ENCODE assay signal across 8 cellular contexts in the genomic region with DNA sequence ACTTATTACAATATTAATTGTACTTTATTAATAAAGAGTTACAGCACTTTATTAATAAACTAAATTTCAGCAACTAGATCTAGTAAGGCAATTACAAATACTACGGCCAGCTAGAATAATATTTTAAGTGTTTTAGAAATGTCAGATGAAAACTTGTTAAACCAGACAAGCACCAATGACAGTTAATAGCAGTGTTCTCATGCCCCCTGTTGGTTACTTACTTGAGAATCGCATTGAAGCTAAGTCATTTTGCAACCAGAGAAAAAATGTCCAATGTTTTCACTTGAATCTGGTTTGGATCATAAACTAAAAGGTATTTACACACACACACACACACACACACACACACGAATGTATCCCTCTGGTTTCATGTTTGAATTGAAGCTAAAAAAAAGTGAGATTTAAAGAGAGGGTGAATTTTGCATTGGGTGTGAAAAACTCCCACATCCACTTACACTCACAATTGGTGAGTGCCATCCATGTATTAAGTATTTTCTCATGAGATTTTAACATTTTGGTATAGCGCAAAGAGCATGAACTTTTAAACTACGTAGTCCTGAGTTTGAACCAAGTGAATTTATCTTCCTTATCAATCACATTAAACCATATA.
DNase-seq lines count a peak whose midpoint lies in the region; ATAC-seq and TF ChIP-seq lines count a peak whose summit lies in the region.

No MANE protein-coding gene starts in this region.

- no peak overlapping the region for H2AFZ ChIP-seq in mammary epithelial cell (ENCODE audit: low read depth, low read length)

- H3K36me3 ChIP-seq in heart right ventricle, result no peaks in the 10 kb centered on the region
- no peaks in the 10 kb centered on the region for H3K36me3 ChIP-seq in mammary epithelial cell (ENCODE audit: insufficient read depth, low read length)

- H3K27ac ChIP-seq in heart right ventricle (no peak overlapping the region), mammary epithelial cell (ENCODE audit: insufficient read depth, low read depth, low read length) (no peak overlapping the region)

- no peak overlapping the region for H3K9ac ChIP-seq in mammary epithelial cell (ENCODE audit: insufficient read depth, low read length)

- H3K27me3 ChIP-seq in heart right ventricle, result peaks cover 0 to 4% (median 0%) of the 10 kb centered on the region in 7 donors
- peaks cover 2% of the 10 kb centered on the region for H3K27me3 ChIP-seq in mammary epithelial cell (ENCODE audit: insufficient read depth, low read length)

- no peak overlapping the region for H3K27ac Mint-ChIP-seq in nephron progenitor cell
- H3K27ac Mint-ChIP-seq in activated T-helper 2 cell treated with anti-CD3 and anti-CD28 coated beads, Interferon-gamma antibody, Interleukin-2, Interleukin-4, amounts not matched to agents 10 μg/mL and 5 μg/mL and 100 μg/mL, durations not matched to agents 14 hours and 24 hours and 36 hours, result no peak overlapping the region

- in situ Hi-C loops in mammary epithelial cell (cut with MboI; ENCODE audit: low sequenced_read_pairs in 2 of 2), result loop anchor here in 1 of 2 donors (25.0 kb wide), 1 partner anchor 1020 kb away; no protein-coding TSS in a partner anchor

- TF ChIP-seq CTCF in heart right ventricle (IDR thresholded peaks at IDR 0.05), result peak in 7 of 9 donors; percentile 9 to 46 (median 34)
- TF ChIP-seq CTCF in mammary epithelial cell (conservative IDR thresholded peaks at IDR 0.05 in 1 of 2, IDR thresholded peaks at IDR 0.05 in 1 of 2; ENCODE audit: extremely low read depth in 1 of 2, insufficient read depth in 1 of 2, low read depth in 1 of 2, low read length in 2 of 2), result peak; percentile 51 to 70
- TF ChIP-seq CTCF in nephron progenitor cell (IDR thresholded peaks at IDR 0.05), result peak; percentile 52

- no TSS peak for BruUV-seq in mammary epithelial cell (replicated peaks; lab: Mats Ljungman, UMichigan)

- CTCF ChIA-PET in mammary epithelial cell (lab: Charles Lee; ENCODE audit: low non-redundant PET), result interaction anchor here (0.7 kb wide), 1 partner anchor 220 kb away, joined by 3 read pairs; no protein-coding TSS in a partner anchor

- dilution Hi-C loops in mammary epithelial cell (cut with HindIII; ENCODE audit: low sequenced_read_pairs), result no loop called here

- no peaks in the 10 kb centered on the region for H3K27me3 Mint-ChIP-seq in nephron progenitor cell (ENCODE audit: low read depth, poor library complexity)
- no peaks in the 10 kb centered on the region for H3K27me3 Mint-ChIP-seq in activated T-helper 2 cell treated with anti-CD3 and anti-CD28 coated beads, Interferon-gamma antibody, Interleukin-2, Interleukin-4, amounts not matched to agents 10 μg/mL and 5 μg/mL and 100 μg/mL, durations not matched to agents 14 hours and 24 hours and 36 hours (ENCODE audit: low read depth)

- no peaks in the 10 kb centered on the region for H3K9me3 Mint-ChIP-seq in nephron progenitor cell
- no peaks in the 10 kb centered on the region for H3K9me3 Mint-ChIP-seq in activated T-helper 2 cell treated with anti-CD3 and anti-CD28 coated beads, Interferon-gamma antibody, Interleukin-2, Interleukin-4, amounts not matched to agents 10 μg/mL and 5 μg/mL and 100 μg/mL, durations not matched to agents 14 hours and 24 hours and 36 hours

- H3K4me1 ChIP-seq in heart right ventricle (no peaks in the 10 kb centered on the region), mammary epithelial cell (ENCODE audit: insufficient read depth, low read length) (no peaks in the 10 kb centered on the region)

- 30 to 33% methylated on average over 5 of the region's 5 CpGs for WGBS in heart right ventricle, 2 donors
- WGBS in mammary epithelial cell (ENCODE audit: low coverage, missing lambda C conversion rate), result 0% methylated on average over 5 of the region's 5 CpGs

- no peaks in the 10 kb centered on the region for H3K79me2 ChIP-seq in mammary epithelial cell (ENCODE audit: insufficient read depth, low read length)

- ATAC-seq in heart right ventricle (no peak), Right ventricle myocardium inferior (no peak), GM21515 (IDR thresholded peaks at IDR 0.05; ENCODE audit: unreplicated experiment) (no peak)

- H3K9me3 ChIP-seq in heart right ventricle (no peaks in the 10 kb centered on the region), mammary epithelial cell (replicated peaks; ENCODE audit: insufficient read depth, low read length) (no peaks in the 10 kb centered on the region)

- no peak overlapping the region for H3K4me2 ChIP-seq in mammary epithelial cell (ENCODE audit: insufficient read depth, low read depth, low read length)

- H4K20me1 ChIP-seq in mammary epithelial cell (ENCODE audit: insufficient read depth, low read length), result no peaks in the 10 kb centered on the region

- no peaks in the 10 kb centered on the region for H3K4me1 Mint-ChIP-seq in nephron progenitor cell
- no peaks in the 10 kb centered on the region for H3K4me1 Mint-ChIP-seq in activated T-helper 2 cell treated with anti-CD3 and anti-CD28 coated beads, Interferon-gamma antibody, Interleukin-2, Interleukin-4, amounts not matched to agents 10 μg/mL and 5 μg/mL and 100 μg/mL, durations not matched to agents 14 hours and 24 hours and 36 hours (ENCODE audit: low read depth)

- H3K4me3 ChIP-seq in heart right ventricle, result no peak overlapping the region
- no peak overlapping the region for H3K4me3 ChIP-seq in mammary epithelial cell (replicated peaks in 1 of 3; ENCODE audit: insufficient read depth in 1 of 3, low read depth in 2 of 3, low read length in 3 of 3)

- no peak for DNase-seq in heart right ventricle
- DNase-seq in Right ventricle myocardium inferior (ENCODE audit: missing footprints), result no peak
- peak; percentile 41 for DNase-seq in NCI-H460 (ENCODE audit: extremely low read depth, low read depth)
- DNase-seq in mammary epithelial cell, result peak; percentile 36
- peak; percentile 4 for DNase-seq in nephron progenitor cell
- no peak for DNase-seq in activated T-helper 2 cell treated with anti-CD3 and anti-CD28 coated beads, Interferon-gamma antibody, Interleukin-2, Interleukin-4, amounts not matched to agents 10 μg/mL and 5 μg/mL and 100 μg/mL, durations not matched to agents 14 hours and 24 hours and 36 hours (ENCODE audit: low spot score)
- DNase-seq in stimulated activated CD4-positive, alpha-beta T cell treated with anti-CD3 and anti-CD28 coated beads, Interleukin-2, amount 100 ng/mL, for 48 hours, result no peak

- no peak overlapping the region for H3K4me3 Mint-ChIP-seq in nephron progenitor cell
- H3K4me3 Mint-ChIP-seq in activated T-helper 2 cell treated with anti-CD3 and anti-CD28 coated beads, Interferon-gamma antibody, Interleukin-2, Interleukin-4, amounts not matched to agents 10 μg/mL and 5 μg/mL and 100 μg/mL, durations not matched to agents 14 hours and 24 hours and 36 hours (ENCODE audit: low read depth), result no peak overlapping the region

- no peaks in the 10 kb centered on the region for H3K36me3 Mint-ChIP-seq in nephron progenitor cell (ENCODE audit: low read depth)
- H3K36me3 Mint-ChIP-seq in activated T-helper 2 cell treated with anti-CD3 and anti-CD28 coated beads, Interferon-gamma antibody, Interleukin-2, Interleukin-4, amounts not matched to agents 10 μg/mL and 5 μg/mL and 100 μg/mL, durations not matched to agents 14 hours and 24 hours and 36 hours (ENCODE audit: low read depth), result no peaks in the 10 kb centered on the region

- intact Hi-C loops in heart right ventricle (cut with DNase I), result no loop called here
- intact Hi-C loops in Right ventricle myocardium inferior (cut with DNase I), result no loop called here
- intact Hi-C loops in mammary epithelial cell (cut with micrococcal nuclease), result loop anchor here (2.0 to 10.0 kb wide), 4 partner anchors 195 to 1408 kb away; no protein-coding TSS in a partner anchor
- intact Hi-C loops in activated T-helper 2 cell treated with anti-CD3 and anti-CD28 coated beads, Interferon-gamma antibody, Interleukin-2, Interleukin-4, amounts not matched to agents 10 μg/mL and 5 μg/mL and 100 μg/mL, durations not matched to agents 14 hours and 24 hours and 36 hours (cut with micrococcal nuclease), result no loop called here

Comparison
In these comparisons a context has a peak if more than half of its experiments do, and no peak if none do; other contexts are left out.
1. DNase-seq: peak in NCI-H460 (single experiment), mammary epithelial cell (single experiment) and nephron progenitor cell (single experiment); none in heart right ventricle (0 of 2), Right ventricle myocardium inferior (single experiment), activated T-helper 2 cell treated with anti-CD3 and anti-CD28 coated beads, Interferon-gamma antibody, Interleukin-2, Interleukin-4, amounts not matched to agents 10 μg/mL and 5 μg/mL and 100 μg/mL, durations not matched to agents 14 hours and 24 hours and 36 hours (single experiment) and stimulated activated CD4-positive, alpha-beta T cell treated with anti-CD3 and anti-CD28 coated beads, Interleukin-2, amount 100 ng/mL, for 48 hours (0 of 2).
2. Peak in every context shown above with its lines, with median percentiles within 50 percentile points of each other: CTCF ChIP-seq.